In genomic region chr10:20417791-20418190, GRCh38 we compare ENCODE assay signal across 20 cellular contexts.
DNase-seq lines count a peak whose midpoint lies in the region; ATAC-seq and TF ChIP-seq lines count a peak whose summit lies in the region.
"Had no signal": no experiment of that assay in that cellular context is flagged by ENCODE, and none has a peak within 500 bp of the region (broad histone marks: within the 10 kb centered on the region; RNA-seq: fewer than 3 reads in every experiment).

No MANE protein-coding gene starts in this region.

- H3K79me2 ChIP-seq in GM23338 (replicated peaks; ENCODE audit: insufficient read depth) (0 out of 2 replicates have a peak, but pooled peaks cover 5% of the 10 kb centered on the region), mesendoderm (ENCODE audit: control insufficient read depth, insufficient read depth, low read length) (no peaks in the 10 kb centered on the region)

- H3K27ac ChIP-seq in GM23338 (ENCODE audit: low read depth) (no peak overlapping the region), mesendoderm (ENCODE audit: low read depth, low read length) (no peak overlapping the region)
- H3K27ac ChIP-seq: 22Rv1; A549; BLaER1 treated with 17β-estradiol and CSF1 and Interleukin-3, amounts not matched to agents 10 nM and 100 nM; C4-2B had no signal

- H3K9ac ChIP-seq in mesendoderm (ENCODE audit: low read length) = no peak overlapping the region
- H3K9ac ChIP-seq: BLaER1 treated with 17β-estradiol and CSF1 and Interleukin-3, amounts not matched to agents 10 nM and 100 nM had no signal

- no peaks in the 10 kb centered on the region for H3F3A ChIP-seq in GM23338 (replicated peaks; ENCODE audit: low read depth)

- no peak overlapping the region for H3K23ac ChIP-seq in mesendoderm (ENCODE audit: low read length)

- H3K4me3 Mint-ChIP-seq in GM23338 (no peak overlapping the region), WTC11 (no peak overlapping the region)
- H3K4me3 Mint-ChIP-seq: B cell; CD4-positive, alpha-beta T cell; CD8-positive, alpha-beta T cell had no signal

- peak overlapping the region; percentile 61 for H2BK120ac ChIP-seq in mesendoderm (ENCODE audit: low read depth, low read length)

- H2AFZ ChIP-seq in GM23338 = no peak overlapping the region

- POLR2A ChIA-PET in WTC11 (lab: Charles Lee) = interaction anchor here (0.6 kb wide), 1 partner anchor 30 kb away, joined by 5 read pairs; no protein-coding TSS in a partner anchor

- CTCF ChIA-PET in WTC11 (lab: Charles Lee) = no interaction called here

- H3K9me2 ChIP-seq in GM23338 (ENCODE audit: insufficient read depth) = no peaks in the 10 kb centered on the region

- WGBS in mesendoderm (ENCODE audit: extremely low coverage, insufficient coverage, low lambda C conversion rate) = no CpG with 5 or more reads among the region's 3 CpGs

- no peak for DNase-seq in GM23338 (ENCODE audit: low spot score)
- DNase-seq in WTC11 (ENCODE audit: low spot score) = no peak
- DNase-seq in mesendoderm = peak; percentile 51
- no peak for DNase-seq in DMS53 (lab: John Stamatoyannopoulos, UW)
- DNase-seq: AML-193; Caco-2; Calu3; CD4-positive, alpha-beta T cell; CD8-positive, alpha-beta T cell; DMS79; DND-41; EL; GDM1 had no signal

- H4K20me1 ChIP-seq in GM23338 (replicated peaks; ENCODE audit: insufficient read depth) = no peaks in the 10 kb centered on the region
- H4K20me1 ChIP-seq: BLaER1 treated with 17β-estradiol and CSF1 and Interleukin-3, amounts not matched to agents 10 nM and 100 nM had no signal

- H3K4me1 ChIP-seq in GM23338 (ENCODE audit: insufficient read depth) (peaks cover 7% of the 10 kb centered on the region; the same call in 1 of the 2 replicates), mesendoderm (ENCODE audit: control insufficient read depth, low read depth, low read length) (no peaks in the 10 kb centered on the region)
- H3K4me1 ChIP-seq: A549; BLaER1 treated with 17β-estradiol and CSF1 and Interleukin-3, amounts not matched to agents 10 nM and 100 nM had no signal

- peak overlapping the region; percentile 39 for H3K18ac ChIP-seq in mesendoderm (ENCODE audit: low read length)

- no peak overlapping the region for H3K56ac ChIP-seq in mesendoderm (ENCODE audit: low read length)

- H3K27me3 Mint-ChIP-seq in GM23338 (ENCODE audit: insufficient read depth, low read depth, poor library complexity) (peaks cover 4% of the 10 kb centered on the region), WTC11 (ENCODE audit: low read depth) (no peaks in the 10 kb centered on the region)
- H3K27me3 Mint-ChIP-seq: B cell; CD4-positive, alpha-beta T cell had no signal

- H2BK5ac ChIP-seq in mesendoderm (ENCODE audit: low read length) = no peak overlapping the region

- no peak overlapping the region for H3K4ac ChIP-seq in mesendoderm (ENCODE audit: low read depth, low read length)

- TF ChIP-seq CTCF in GM23338 (conservative IDR thresholded peaks at IDR 0.05; ENCODE audit: low read depth in 2 of 2) (no peak), WTC11 (IDR thresholded peaks at IDR 0.05) (no peak)

- no peak for ATAC-seq in GM23338
- peak; percentile 18; the same call in 1 of the 2 replicates for ATAC-seq in WTC11
- ATAC-seq in GM21825 (IDR thresholded peaks at IDR 0.05; ENCODE audit: unreplicated experiment) = no peak
- ATAC-seq: A549; CD8-positive, alpha-beta T cell; GM12878 had no signal

- H2BK15ac ChIP-seq in mesendoderm (replicated peaks; ENCODE audit: low read depth) = no peak overlapping the region

- no peak overlapping the region for H4K5ac ChIP-seq in mesendoderm (ENCODE audit: low read length)

- H3K9me3 Mint-ChIP-seq in GM23338 (peaks cover 14% of the 10 kb centered on the region), WTC11 (peaks cover 38% of the 10 kb centered on the region)

- peaks cover 7% of the 10 kb centered on the region; the same call in 1 of the 3 replicates for H3K36me3 Mint-ChIP-seq in GM23338 (ENCODE audit: low read depth)
- peaks cover 37% of the 10 kb centered on the region for H3K36me3 Mint-ChIP-seq in WTC11
- H3K36me3 Mint-ChIP-seq: CD8-positive, alpha-beta T cell had no signal

- no peak overlapping the region for H4K8ac ChIP-seq in mesendoderm (ENCODE audit: low read depth, low read length)

- no peak overlapping the region for H2AK5ac ChIP-seq in mesendoderm (ENCODE audit: low read length)

- H3K4me1 Mint-ChIP-seq in GM23338 (peaks cover 6% of the 10 kb centered on the region), WTC11 (peaks cover 15% of the 10 kb centered on the region)
- H3K4me1 Mint-ChIP-seq: B cell had no signal

- no peaks in the 10 kb centered on the region for H3K27me3 ChIP-seq in GM23338 (ENCODE audit: insufficient read depth)
- H3K27me3 ChIP-seq in mesendoderm (ENCODE audit: insufficient read depth, low read length, poor library complexity) = no peaks in the 10 kb centered on the region
- H3K27me3 ChIP-seq: BLaER1 treated with 17β-estradiol and CSF1 and Interleukin-3, amounts not matched to agents 10 nM and 100 nM had no signal

- no peak overlapping the region for H3K4me3 ChIP-seq in GM23338
- no peak overlapping the region for H3K4me3 ChIP-seq in mesendoderm (ENCODE audit: low read length)
- H3K4me3 ChIP-seq: A549; BLaER1 treated with 17β-estradiol and CSF1 and Interleukin-3, amounts not matched to agents 10 nM and 100 nM; GM12878 had no signal

- H3K27ac Mint-ChIP-seq in GM23338 (no peak overlapping the region; the same call in 1 of the 2 replicates), WTC11 (no peak overlapping the region)
- H3K27ac Mint-ChIP-seq: B cell; CD4-positive, alpha-beta T cell; CD8-positive, alpha-beta T cell had no signal

- H3K79me1 ChIP-seq in mesendoderm (ENCODE audit: low read length) = no peaks in the 10 kb centered on the region

- peak overlapping the region; percentile 45; the same call in 1 of the 2 replicates for H3K4me2 ChIP-seq in GM23338
- H3K4me2 ChIP-seq in mesendoderm (ENCODE audit: low read length) = no peak overlapping the region
- H3K4me2 ChIP-seq: A549; BLaER1 treated with 17β-estradiol and CSF1 and Interleukin-3, amounts not matched to agents 10 nM and 100 nM had no signal

- H3K36me3 ChIP-seq in GM23338 (ENCODE audit: insufficient read depth) = no peaks in the 10 kb centered on the region
- H3K36me3 ChIP-seq in mesendoderm (ENCODE audit: control insufficient read depth, insufficient read depth, low read length) = no peaks in the 10 kb centered on the region
- H3K36me3 ChIP-seq: BLaER1 treated with 17β-estradiol and CSF1 and Interleukin-3, amounts not matched to agents 10 nM and 100 nM had no signal

TF ChIP-seq in GM23338, 12 proteins besides CTCF, POLR2A, EP300 and RAD21 (continues in another document):
- TF ChIP-seq STAT1 (IDR thresholded peaks at IDR 0.05; ENCODE audit: unreplicated experiment) (no peak), CREB1 (CRISPR knock-in tag; IDR thresholded peaks at IDR 0.05; ENCODE audit: low read depth) (no peak), EZH2 (IDR thresholded peaks at IDR 0.05; ENCODE audit: low read depth, unreplicated experiment) (no peak)

TF ChIP-seq in WTC11, 78 proteins besides CTCF, POLR2A, EP300 and RAD21 (continues in another document):
- no peak for TF ChIP-seq ATF2 (CRISPR knock-in tag; IDR thresholded peaks at IDR 0.05; ENCODE audit: borderline replicate concordance, low read depth)
- TF ChIP-seq CDX4 (CRISPR knock-in tag; IDR thresholded peaks at IDR 0.05; ENCODE audit: borderline replicate concordance) = no peak
- no peak for TF ChIP-seq NR3C1 (CRISPR knock-in tag; conservative IDR thresholded peaks at IDR 0.05; ENCODE audit: low read depth)
- TF ChIP-seq AR (CRISPR knock-in tag; IDR thresholded peaks at IDR 0.05) = no peak
